ENCODE assay signal across 19 cellular contexts in the genomic region with DNA sequence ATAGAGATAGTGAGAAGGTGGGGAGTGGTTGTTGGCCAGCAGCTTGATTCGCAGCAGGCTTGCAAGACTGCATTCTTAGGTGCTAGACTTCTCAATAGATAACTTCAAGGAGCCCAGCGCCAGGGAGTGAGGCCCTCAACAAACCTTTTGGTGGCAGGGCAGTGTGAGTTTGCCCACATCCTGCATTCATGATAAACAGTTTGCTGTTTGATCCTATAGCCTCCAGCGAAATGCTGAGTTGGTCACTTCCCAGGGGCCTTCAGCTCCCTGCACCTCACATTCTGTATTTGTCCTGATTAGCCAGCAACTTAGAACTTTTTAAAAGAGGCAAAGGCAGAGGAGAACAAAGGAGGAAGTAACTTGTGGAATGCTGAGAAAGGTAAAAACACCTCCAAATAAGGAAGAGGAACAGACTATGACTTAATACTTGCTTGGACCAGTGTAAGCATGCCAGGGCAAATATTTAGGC. TPM values are rescaled to one million over a fixed set of nuclear protein-coding genes. Genes with fewer than 3 reads are reported as not detected.
A peak's percentile ranks its signal among the peaks of the same experiment; 100 is the strongest.
DNase-seq lines count a peak whose midpoint lies in the region; ATAC-seq and TF ChIP-seq lines count a peak whose summit lies in the region.
"Had no signal": no experiment of that assay in that cellular context is flagged by ENCODE, and none has a peak within 500 bp of the region (broad histone marks: within the 10 kb centered on the region; RNA-seq: fewer than 3 reads in every experiment).

No MANE protein-coding gene starts in this region.

- no peaks in the 10 kb centered on the region for H3K4me1 Mint-ChIP-seq in stimulated activated naive CD8-positive, alpha-beta T cell treated with anti-CD3 and anti-CD28 coated beads, Interleukin-15, amount 100 ng/mL, for 72 hours
- H3K4me1 Mint-ChIP-seq: activated B cell treated with CpG ODN at 0.5 μM for 24 hours; naive thymus-derived CD8-positive, alpha-beta T cell had no signal

- no peaks in the 10 kb centered on the region for H3K9me2 ChIP-seq in PC-3 (replicated peaks; ENCODE audit: low read length)

- H3K23ac ChIP-seq in neuronal stem cell (ENCODE audit: low read depth, low read length, poor library complexity) = no peak overlapping the region

- peak; percentile 52 for ATAC-seq in PC-3
- ATAC-seq in stimulated activated naive CD8-positive, alpha-beta T cell treated with anti-CD3 and anti-CD28 coated beads, Interleukin-15, amount 100 ng/mL, for 72 hours = no peak
- ATAC-seq in mucosa of descending colon = no peak
- ATAC-seq: naive thymus-derived CD8-positive, alpha-beta T cell had no signal

- intact Hi-C loops in PC-3 (cut with micrococcal nuclease) = loop anchor here (1.0 to 2.0 kb wide), 2 partner anchors 71 to 81 kb away; a partner anchor contains a TSS
- intact Hi-C loops in mucosa of descending colon (cut with DNase I, micrococcal nuclease) = no loop called here

- H3K4me3 ChIP-seq in PC-3 (ENCODE audit: low read length) (peak overlapping the region; percentile 52), fibroblast of lung (replicated peaks in 1 of 4; ENCODE audit: control extremely low read depth in 1 of 4, insufficient read depth in 1 of 4, low read depth in 3 of 4, low read length in 4 of 4) (no peak overlapping the region), neuronal stem cell (ENCODE audit: low read length in 2 of 2) (no peak overlapping the region), mucosa of descending colon (no peak overlapping the region)

- no peak overlapping the region for H3K14ac ChIP-seq in neuronal stem cell (ENCODE audit: low read length)

- POLR2A ChIA-PET in PC-3 (lab: Charles Lee; ENCODE audit: unreplicated experiment) = interaction anchor here (1.0 to 1.3 kb wide), 2 partner anchors 81 kb away, joined by 4 to 8 read pairs; a partner anchor contains a TSS

- H3F3A ChIP-seq in PC-3 (ENCODE audit: low read length, unreplicated experiment) = no peaks in the 10 kb centered on the region

- no peaks in the 10 kb centered on the region for H3K9me3 ChIP-seq in PC-3 (ENCODE audit: low read length)
- H3K9me3 ChIP-seq in fibroblast of lung (ENCODE audit: control insufficient read depth, insufficient read depth, low read depth, low read length) = no peaks in the 10 kb centered on the region
- H3K9me3 ChIP-seq in neuronal stem cell (replicated peaks in 1 of 2; ENCODE audit: control insufficient read depth in 2 of 2, insufficient read depth in 1 of 2, low read depth in 1 of 2, low read length in 2 of 2) = no peaks in the 10 kb centered on the region
- no peaks in the 10 kb centered on the region for H3K9me3 ChIP-seq in mucosa of descending colon

- H2AFZ ChIP-seq in PC-3 (ENCODE audit: low read length) (peak overlapping the region; percentile 41; the same call in 1 of the 2 replicates), fibroblast of lung (ENCODE audit: low read length) (peak overlapping the region; percentile 9), neuronal stem cell (ENCODE audit: low read length) (peak overlapping the region; percentile 79)

- BruUV-seq in PC-3 (replicated peaks; lab: Mats Ljungman, UMichigan) = no TSS peak

- H3K27ac Mint-ChIP-seq in stimulated activated naive CD8-positive, alpha-beta T cell treated with anti-CD3 and anti-CD28 coated beads, Interleukin-15, amount 100 ng/mL, for 72 hours = no peak overlapping the region
- H3K27ac Mint-ChIP-seq: activated B cell treated with CpG ODN at 0.5 μM for 24 hours; activated naive CD8-positive, alpha-beta T cell treated with anti-CD3 and anti-CD28 coated beads, Interleukin-2, amount 10 ng/mL, durations not matched to agents 7 days and 5 days; naive thymus-derived CD8-positive, alpha-beta T cell had no signal

- H3K27me3 ChIP-seq in PC-3 (ENCODE audit: low read length) (no peaks in the 10 kb centered on the region), fibroblast of lung (ENCODE audit: control insufficient read depth, insufficient read depth, low read length) (no peaks in the 10 kb centered on the region), neuronal stem cell (ENCODE audit: control insufficient read depth in 3 of 3, insufficient read depth in 3 of 3, low read depth in 1 of 3, low read length in 3 of 3) (no peaks in the 10 kb centered on the region)

- H3K9ac ChIP-seq in PC-3 (ENCODE audit: low read length) (no peak overlapping the region), fibroblast of lung (ENCODE audit: insufficient read depth, low read length) (no peak overlapping the region), neuronal stem cell (ENCODE audit: low read depth, low read length, poor library complexity) (no peak overlapping the region)

- no peak overlapping the region for H2BK120ac ChIP-seq in neuronal stem cell (ENCODE audit: low read depth, low read length)

- H3K18ac ChIP-seq in neuronal stem cell (ENCODE audit: low read length) = no peak overlapping the region

- no peaks in the 10 kb centered on the region for H3K79me1 ChIP-seq in neuronal stem cell (ENCODE audit: low read depth, low read length)

- DNase-seq in EH (ENCODE audit: low read depth) = peak; percentile 52
- peak; percentile 88 for DNase-seq in PC-3
- no peak for DNase-seq in fibroblast of lung (ENCODE audit: low read depth in 2 of 2)
- no peak for DNase-seq in neuronal stem cell (ENCODE audit: low spot score)
- DNase-seq in NCI-H226 = no peak
- DNase-seq in NCI-H1930 (lab: John Stamatoyannopoulos, UW) = no peak
- no peak for DNase-seq in stimulated activated naive CD8-positive, alpha-beta T cell treated with anti-CD3 and anti-CD28 coated beads, Interleukin-15, amount 100 ng/mL, for 72 hours
- DNase-seq in mucosa of descending colon = no peak
- DNase-seq: activated B cell treated with CpG ODN at 0.5 μM for 24 hours; activated CD8-positive, alpha-beta memory T cell treated with anti-CD3 and anti-CD28 coated beads, Interleukin-2, amount 50 U/mL, for 48 hours; activated naive CD8-positive, alpha-beta T cell treated with anti-CD3 and anti-CD28 coated beads, Interleukin-2, amount 10 ng/mL, durations not matched to agents 7 days and 5 days; COR-L47; naive thymus-derived CD8-positive, alpha-beta T cell; NCI-H2081 treated with DMSO at 0.1 percent for 48 hours; NK-92 treated with Interleukin-12 subunit alpha and Interleukin-12 subunit beta, amount 100 ng/mL, for 24 hours; small intestine had no signal

- H2AK5ac ChIP-seq in neuronal stem cell (ENCODE audit: low read depth, low read length) = no peak overlapping the region

- no peak overlapping the region for H4K8ac ChIP-seq in neuronal stem cell (ENCODE audit: low read depth, low read length)

- H4K91ac ChIP-seq in neuronal stem cell (ENCODE audit: low read depth, low read length, poor library complexity) = no peak overlapping the region

- peaks cover 62% of the 10 kb centered on the region for H3K27me3 Mint-ChIP-seq in stimulated activated naive CD8-positive, alpha-beta T cell treated with anti-CD3 and anti-CD28 coated beads, Interleukin-15, amount 100 ng/mL, for 72 hours

- TF ChIP-seq CTCF in PC-3 (conservative IDR thresholded peaks at IDR 0.05; ENCODE audit: low read depth, low read length) (no peak), fibroblast of lung (conservative IDR thresholded peaks at IDR 0.05 in 1 of 2, IDR thresholded peaks at IDR 0.05 in 1 of 2; ENCODE audit: low read depth in 1 of 2, low read length in 2 of 2) (no peak), mucosa of descending colon (IDR thresholded peaks at IDR 0.05) (no peak)

- H2BK12ac ChIP-seq in neuronal stem cell (ENCODE audit: low read length) = no peak overlapping the region

- no peaks in the 10 kb centered on the region for H3K9me3 Mint-ChIP-seq in stimulated activated naive CD8-positive, alpha-beta T cell treated with anti-CD3 and anti-CD28 coated beads, Interleukin-15, amount 100 ng/mL, for 72 hours
- H3K9me3 Mint-ChIP-seq: activated B cell treated with CpG ODN at 0.5 μM for 24 hours; activated naive CD8-positive, alpha-beta T cell treated with anti-CD3 and anti-CD28 coated beads, Interleukin-2, amount 10 ng/mL, durations not matched to agents 7 days and 5 days; naive thymus-derived CD8-positive, alpha-beta T cell had no signal

- H3K79me2 ChIP-seq in PC-3 (ENCODE audit: low read length) (peaks cover 19% of the 10 kb centered on the region; the same call in 1 of the 2 replicates), fibroblast of lung (ENCODE audit: control insufficient read depth, insufficient read depth, low read length) (no peaks in the 10 kb centered on the region)

- no peak overlapping the region for H3K4me3 Mint-ChIP-seq in stimulated activated naive CD8-positive, alpha-beta T cell treated with anti-CD3 and anti-CD28 coated beads, Interleukin-15, amount 100 ng/mL, for 72 hours
- H3K4me3 Mint-ChIP-seq: activated B cell treated with CpG ODN at 0.5 μM for 24 hours; activated naive CD8-positive, alpha-beta T cell treated with anti-CD3 and anti-CD28 coated beads, Interleukin-2, amount 10 ng/mL, durations not matched to agents 7 days and 5 days; naive thymus-derived CD8-positive, alpha-beta T cell had no signal

- no peak overlapping the region for H3K4ac ChIP-seq in neuronal stem cell (ENCODE audit: low read length)

- H3K36me3 ChIP-seq in PC-3 (ENCODE audit: low read depth, low read length) (no peaks in the 10 kb centered on the region), fibroblast of lung (ENCODE audit: control insufficient read depth, insufficient read depth, low read length) (no peaks in the 10 kb centered on the region), neuronal stem cell (replicated peaks in 1 of 2; ENCODE audit: control insufficient read depth in 2 of 2, insufficient read depth in 2 of 2, low read length in 2 of 2) (no peaks in the 10 kb centered on the region), mucosa of descending colon (ENCODE audit: low read depth) (no peaks in the 10 kb centered on the region)

- H3K27ac ChIP-seq in PC-3 (ENCODE audit: low read length) (peak overlapping the region; percentile 44), fibroblast of lung (ENCODE audit: insufficient read depth, low read length) (no peak overlapping the region), neuronal stem cell (replicated peaks; ENCODE audit: low read length) (peak overlapping the region; percentile 41)

- no peaks in the 10 kb centered on the region for H4K20me1 ChIP-seq in PC-3 (ENCODE audit: low read length)
- H4K20me1 ChIP-seq in fibroblast of lung (ENCODE audit: control insufficient read depth, extremely low read depth, insufficient read depth, low read length) = no peaks in the 10 kb centered on the region

- CTCF ChIA-PET in PC-3 (lab: Charles Lee) = interaction anchor here (1.0 to 3.0 kb wide), 2 partner anchors 74 to 81 kb away, joined by 4 to 30 read pairs; a partner anchor contains a TSS

- peak overlapping the region; percentile 76 for H3K4me2 ChIP-seq in PC-3 (ENCODE audit: low read length)
- no peak overlapping the region for H3K4me2 ChIP-seq in fibroblast of lung (ENCODE audit: extremely low read depth, insufficient read depth, low read length)
- no peak overlapping the region for H3K4me2 ChIP-seq in neuronal stem cell (ENCODE audit: insufficient read depth, low read length, poor library complexity, severe bottlenecking)

- no CpG with 5 or more reads among the region's 3 CpGs for WGBS in neuronal stem cell (ENCODE audit: extremely low coverage in 2 of 2, insufficient read length in 2 of 2, insufficient replicate concordance in 1 of 2), 2 donors

- H3K4me1 ChIP-seq in PC-3 (ENCODE audit: insufficient read depth, low read length) = peaks cover 72% of the 10 kb centered on the region
- H3K4me1 ChIP-seq in fibroblast of lung (ENCODE audit: control insufficient read depth, extremely low read depth, insufficient read depth, low read length) = peaks cover 3% of the 10 kb centered on the region
- peaks cover 11 to 19% of the 10 kb centered on the region in 2 donors for H3K4me1 ChIP-seq in neuronal stem cell (ENCODE audit: control insufficient read depth in 2 of 2, insufficient read depth in 1 of 2, low read depth in 1 of 2, low read length in 2 of 2)
- H3K4me1 ChIP-seq in mucosa of descending colon (ENCODE audit: low read depth) = peaks cover 12% of the 10 kb centered on the region

- H2BK5ac ChIP-seq in neuronal stem cell (ENCODE audit: low read length) = no peak overlapping the region

- no peak overlapping the region for H2BK15ac ChIP-seq in neuronal stem cell (ENCODE audit: low read length)

RNA-seq across cellular contexts. Expression of a gene that starts 25.1 kb away (rescaled TPM):
- total RNA-seq in PC-3 (2014; rRNA removed) (not detected in 2 replicates), fibroblast of lung (under 0.01 TPM in 1 of 2 replicates, not detected in the other), mucosa of descending colon (not detected)
- 0.05 and 0.06 TPM in 2 replicates for polyA plus RNA-seq in fibroblast of lung
- polyA plus RNA-seq in fibroblast of lung (2012) = 0.09 TPM in 1 of 2 replicates, not detected in the other
- polyA minus RNA-seq in fibroblast of lung (ENCODE audit: low replicate concordance) = not detected in 2 replicates
- polyA plus RNA-seq in neuronal stem cell (2013, experiment 1 of 2) = not detected
- polyA plus RNA-seq in neuronal stem cell (2013, experiment 2 of 2) = not detected
- total RNA-seq: A673; activated B cell treated with CpG ODN at 0.5 μM for 24 hours; activated naive CD8-positive, alpha-beta T cell treated with anti-CD3 and anti-CD28 coated beads, Interleukin-2, amount 10 ng/mL, durations not matched to agents 7 days and 5 days; kidney epithelial cell; naive thymus-derived CD8-positive, alpha-beta T cell; temporal lobe had no signal
- polyA plus RNA-seq: naive thymus-derived CD8-positive, alpha-beta T cell; small intestine had no signal

RNA-seq across cellular contexts. Expression of a gene that starts 35.5 kb away (rescaled TPM):
- total RNA-seq in PC-3 (2014; rRNA removed) = not detected in 2 replicates
- total RNA-seq in fibroblast of lung = 0.17 TPM in 1 of 2 replicates, not detected in the other
- polyA plus RNA-seq in fibroblast of lung = 0.07 TPM in 1 of 2 replicates, not detected in the other
- polyA plus RNA-seq in fibroblast of lung (2012) = not detected in 2 replicates
- polyA minus RNA-seq in fibroblast of lung (ENCODE audit: low replicate concordance) = not detected in 2 replicates
- polyA plus RNA-seq in neuronal stem cell (2013, experiment 1 of 2) = not detected
- polyA plus RNA-seq in neuronal stem cell (2013, experiment 2 of 2) = not detected
- not detected for total RNA-seq in mucosa of descending colon
- total RNA-seq: A673; activated B cell treated with CpG ODN at 0.5 μM for 24 hours; activated naive CD8-positive, alpha-beta T cell treated with anti-CD3 and anti-CD28 coated beads, Interleukin-2, amount 10 ng/mL, durations not matched to agents 7 days and 5 days; kidney epithelial cell; naive thymus-derived CD8-positive, alpha-beta T cell; temporal lobe had no signal
- polyA plus RNA-seq: naive thymus-derived CD8-positive, alpha-beta T cell; small intestine had no signal

RNA-seq across cellular contexts. Expression of a gene that starts 59.3 kb away (rescaled TPM):
- 1.9 and 8.9 TPM in 2 replicates for total RNA-seq in PC-3 (2014; rRNA removed)
- total RNA-seq in fibroblast of lung = 0.26 and 9.6 TPM in 2 replicates
- 2.2 and 4.8 TPM in 2 replicates for polyA plus RNA-seq in fibroblast of lung
- polyA plus RNA-seq in fibroblast of lung (2012) = 1.1 and 3.3 TPM in 2 replicates
- 7.9 and 22.8 TPM in 2 replicates for polyA minus RNA-seq in fibroblast of lung (ENCODE audit: low replicate concordance)
- polyA plus RNA-seq in neuronal stem cell (2013, experiment 1 of 2) = not detected
- polyA plus RNA-seq in neuronal stem cell (2013, experiment 2 of 2) = not detected
- not detected for total RNA-seq in mucosa of descending colon
- total RNA-seq: A673; activated B cell treated with CpG ODN at 0.5 μM for 24 hours; activated naive CD8-positive, alpha-beta T cell treated with anti-CD3 and anti-CD28 coated beads, Interleukin-2, amount 10 ng/mL, durations not matched to agents 7 days and 5 days; kidney epithelial cell; naive thymus-derived CD8-positive, alpha-beta T cell; temporal lobe had no signal
- polyA plus RNA-seq: naive thymus-derived CD8-positive, alpha-beta T cell; small intestine had no signal

Comparison
In these comparisons a context has a peak if more than half of its experiments do, and no peak if none do; other contexts are left out.
1. DNase-seq: peak in EH (single experiment) and PC-3 (single experiment); none in fibroblast of lung (0 of 2), neuronal stem cell (single experiment), NCI-H226 (single experiment), NCI-H1930 (0 of 2), stimulated activated naive CD8-positive, alpha-beta T cell treated with anti-CD3 and anti-CD28 coated beads, Interleukin-15, amount 100 ng/mL, for 72 hours (0 of 2) and mucosa of descending colon (0 of 3).
2. H2AFZ ChIP-seq: peak in every context shown above with its lines; median percentile 79 in neuronal stem cell; 41 in PC-3; 9 in fibroblast of lung.